Comparison of ENCODE assay signal across 1 cellular context in genomic region chr7:137967143-137968018, GRCh38.
TF ChIP-seq lines count a peak whose summit lies in the region.

No MANE protein-coding gene starts in this region.

TF ChIP-seq in K562, 482 proteins besides CTCF, POLR2A, EP300 and RAD21 (continued from another document and continues in another):
- TF ChIP-seq SMARCE1 (IDR thresholded peaks at IDR 0.05): peak; percentile 96
- TF ChIP-seq, protein P1, sequence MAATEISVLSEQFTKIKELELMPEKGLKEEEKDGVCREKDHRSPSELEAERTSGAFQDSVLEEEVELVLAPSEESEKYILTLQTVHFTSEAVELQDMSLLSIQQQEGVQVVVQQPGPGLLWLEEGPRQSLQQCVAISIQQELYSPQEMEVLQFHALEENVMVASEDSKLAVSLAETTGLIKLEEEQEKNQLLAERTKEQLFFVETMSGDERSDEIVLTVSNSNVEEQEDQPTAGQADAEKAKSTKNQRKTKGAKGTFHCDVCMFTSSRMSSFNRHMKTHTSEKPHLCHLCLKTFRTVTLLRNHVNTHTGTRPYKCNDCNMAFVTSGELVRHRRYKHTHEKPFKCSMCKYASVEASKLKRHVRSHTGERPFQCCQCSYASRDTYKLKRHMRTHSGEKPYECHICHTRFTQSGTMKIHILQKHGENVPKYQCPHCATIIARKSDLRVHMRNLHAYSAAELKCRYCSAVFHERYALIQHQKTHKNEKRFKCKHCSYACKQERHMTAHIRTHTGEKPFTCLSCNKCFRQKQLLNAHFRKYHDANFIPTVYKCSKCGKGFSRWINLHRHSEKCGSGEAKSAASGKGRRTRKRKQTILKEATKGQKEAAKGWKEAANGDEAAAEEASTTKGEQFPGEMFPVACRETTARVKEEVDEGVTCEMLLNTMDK (IDR thresholded peaks at IDR 0.05; ENCODE audit: borderline replicate concordance, insufficient read depth, low read depth, low read length, poor library complexity, severe bottlenecking): no peak
- TF ChIP-seq ZNF507 (tag; conservative IDR thresholded peaks at IDR 0.05): no peak
- TF ChIP-seq ZNF584 (CRISPR knock-in tag; IDR thresholded peaks at IDR 0.05; ENCODE audit: low read depth): no peak
- TF ChIP-seq ZNF778 (CRISPR knock-in tag; IDR thresholded peaks at IDR 0.05): no peak
- TF ChIP-seq ETV6 (IDR thresholded peaks at IDR 0.05; ENCODE audit: borderline replicate concordance in 1 of 2, low read depth in 2 of 2, low read length in 1 of 2): 0 out of 4 replicates have a peak, but pooled peaks of 1 of the 2 experiments have one; percentile 66
- 0 out of 2 replicates have a peak, but pooled peaks have one; percentile 32 for TF ChIP-seq ETV6 (CRISPR knock-in tag; IDR thresholded peaks at IDR 0.05; ENCODE audit: borderline replicate concordance)
- no peak for TF ChIP-seq E2F3 (CRISPR knock-in tag; IDR thresholded peaks at IDR 0.05)
- TF ChIP-seq, protein P2, sequence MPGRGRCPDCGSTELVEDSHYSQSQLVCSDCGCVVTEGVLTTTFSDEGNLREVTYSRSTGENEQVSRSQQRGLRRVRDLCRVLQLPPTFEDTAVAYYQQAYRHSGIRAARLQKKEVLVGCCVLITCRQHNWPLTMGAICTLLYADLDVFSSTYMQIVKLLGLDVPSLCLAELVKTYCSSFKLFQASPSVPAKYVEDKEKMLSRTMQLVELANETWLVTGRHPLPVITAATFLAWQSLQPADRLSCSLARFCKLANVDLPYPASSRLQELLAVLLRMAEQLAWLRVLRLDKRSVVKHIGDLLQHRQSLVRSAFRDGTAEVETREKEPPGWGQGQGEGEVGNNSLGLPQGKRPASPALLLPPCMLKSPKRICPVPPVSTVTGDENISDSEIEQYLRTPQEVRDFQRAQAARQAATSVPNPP (IDR thresholded peaks at IDR 0.05; ENCODE audit: borderline replicate concordance, insufficient read depth, insufficient read length): no peak
- TF ChIP-seq ZNF217 (CRISPR knock-in tag; IDR thresholded peaks at IDR 0.05): no peak
- no peak for TF ChIP-seq TRIM28 (IDR thresholded peaks at IDR 0.05)
- TF ChIP-seq, protein P3, sequence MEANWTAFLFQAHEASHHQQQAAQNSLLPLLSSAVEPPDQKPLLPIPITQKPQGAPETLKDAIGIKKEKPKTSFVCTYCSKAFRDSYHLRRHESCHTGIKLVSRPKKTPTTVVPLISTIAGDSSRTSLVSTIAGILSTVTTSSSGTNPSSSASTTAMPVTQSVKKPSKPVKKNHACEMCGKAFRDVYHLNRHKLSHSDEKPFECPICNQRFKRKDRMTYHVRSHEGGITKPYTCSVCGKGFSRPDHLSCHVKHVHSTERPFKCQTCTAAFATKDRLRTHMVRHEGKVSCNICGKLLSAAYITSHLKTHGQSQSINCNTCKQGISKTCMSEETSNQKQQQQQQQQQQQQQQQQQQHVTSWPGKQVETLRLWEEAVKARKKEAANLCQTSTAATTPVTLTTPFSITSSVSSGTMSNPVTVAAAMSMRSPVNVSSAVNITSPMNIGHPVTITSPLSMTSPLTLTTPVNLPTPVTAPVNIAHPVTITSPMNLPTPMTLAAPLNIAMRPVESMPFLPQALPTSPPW (CRISPR knock-in tag; IDR thresholded peaks at IDR 0.05): peak; percentile 57
- TF ChIP-seq ZNF3 (CRISPR knock-in tag; IDR thresholded peaks at IDR 0.05): no peak
- TF ChIP-seq, protein P4, sequence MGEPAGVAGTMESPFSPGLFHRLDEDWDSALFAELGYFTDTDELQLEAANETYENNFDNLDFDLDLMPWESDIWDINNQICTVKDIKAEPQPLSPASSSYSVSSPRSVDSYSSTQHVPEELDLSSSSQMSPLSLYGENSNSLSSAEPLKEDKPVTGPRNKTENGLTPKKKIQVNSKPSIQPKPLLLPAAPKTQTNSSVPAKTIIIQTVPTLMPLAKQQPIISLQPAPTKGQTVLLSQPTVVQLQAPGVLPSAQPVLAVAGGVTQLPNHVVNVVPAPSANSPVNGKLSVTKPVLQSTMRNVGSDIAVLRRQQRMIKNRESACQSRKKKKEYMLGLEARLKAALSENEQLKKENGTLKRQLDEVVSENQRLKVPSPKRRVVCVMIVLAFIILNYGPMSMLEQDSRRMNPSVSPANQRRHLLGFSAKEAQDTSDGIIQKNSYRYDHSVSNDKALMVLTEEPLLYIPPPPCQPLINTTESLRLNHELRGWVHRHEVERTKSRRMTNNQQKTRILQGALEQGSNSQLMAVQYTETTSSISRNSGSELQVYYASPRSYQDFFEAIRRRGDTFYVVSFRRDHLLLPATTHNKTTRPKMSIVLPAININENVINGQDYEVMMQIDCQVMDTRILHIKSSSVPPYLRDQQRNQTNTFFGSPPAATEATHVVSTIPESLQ (CRISPR knock-in tag; IDR thresholded peaks at IDR 0.05): peak; percentile 85
- TF ChIP-seq ZBTB9 (CRISPR knock-in tag; IDR thresholded peaks at IDR 0.05): no peak
- TF ChIP-seq HDAC8 (tag; IDR thresholded peaks at IDR 0.05): no peak
- TF ChIP-seq, protein P5, sequence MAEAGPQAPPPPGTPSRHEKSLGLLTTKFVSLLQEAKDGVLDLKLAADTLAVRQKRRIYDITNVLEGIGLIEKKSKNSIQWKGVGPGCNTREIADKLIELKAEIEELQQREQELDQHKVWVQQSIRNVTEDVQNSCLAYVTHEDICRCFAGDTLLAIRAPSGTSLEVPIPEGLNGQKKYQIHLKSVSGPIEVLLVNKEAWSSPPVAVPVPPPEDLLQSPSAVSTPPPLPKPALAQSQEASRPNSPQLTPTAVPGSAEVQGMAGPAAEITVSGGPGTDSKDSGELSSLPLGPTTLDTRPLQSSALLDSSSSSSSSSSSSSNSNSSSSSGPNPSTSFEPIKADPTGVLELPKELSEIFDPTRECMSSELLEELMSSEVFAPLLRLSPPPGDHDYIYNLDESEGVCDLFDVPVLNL (CRISPR knock-in tag; IDR thresholded peaks at IDR 0.05; ENCODE audit: low read depth): no peak
- TF ChIP-seq NFIC (IDR thresholded peaks at IDR 0.05): peak; percentile 34; the same call in 1 of the 2 replicates
- TF ChIP-seq, protein P6, sequence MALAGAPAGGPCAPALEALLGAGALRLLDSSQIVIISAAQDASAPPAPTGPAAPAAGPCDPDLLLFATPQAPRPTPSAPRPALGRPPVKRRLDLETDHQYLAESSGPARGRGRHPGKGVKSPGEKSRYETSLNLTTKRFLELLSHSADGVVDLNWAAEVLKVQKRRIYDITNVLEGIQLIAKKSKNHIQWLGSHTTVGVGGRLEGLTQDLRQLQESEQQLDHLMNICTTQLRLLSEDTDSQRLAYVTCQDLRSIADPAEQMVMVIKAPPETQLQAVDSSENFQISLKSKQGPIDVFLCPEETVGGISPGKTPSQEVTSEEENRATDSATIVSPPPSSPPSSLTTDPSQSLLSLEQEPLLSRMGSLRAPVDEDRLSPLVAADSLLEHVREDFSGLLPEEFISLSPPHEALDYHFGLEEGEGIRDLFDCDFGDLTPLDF (CRISPR knock-in tag; IDR thresholded peaks at IDR 0.05): peak; percentile 38; the same call in 1 of the 2 replicates
- no peak for TF ChIP-seq ZFP30 (CRISPR knock-in tag; IDR thresholded peaks at IDR 0.05; ENCODE audit: borderline replicate concordance)
- TF ChIP-seq MED1 (CRISPR knock-in tag; IDR thresholded peaks at IDR 0.05; ENCODE audit: borderline replicate concordance): no peak
- no peak for TF ChIP-seq SP2 (IDR thresholded peaks at IDR 0.05; ENCODE audit: extremely low read depth, low read depth, low read length, poor library complexity, severe bottlenecking)
- TF ChIP-seq PATZ1 (CRISPR knock-in tag; IDR thresholded peaks at IDR 0.05; ENCODE audit: borderline replicate concordance): 0 out of 2 replicates have a peak, but pooled peaks have one; percentile 11
- no peak for TF ChIP-seq NR2C1 (IDR thresholded peaks at IDR 0.05)
- no peak for TF ChIP-seq NR2C1 (tag; IDR thresholded peaks at IDR 0.05)
- no peak for TF ChIP-seq ELF1 (tag; IDR thresholded peaks at IDR 0.05)
- no peak for TF ChIP-seq ZNF398 (CRISPR knock-in tag; IDR thresholded peaks at IDR 0.05)
- 0 out of 4 replicates have a peak, but pooled peaks of 1 of the 2 experiments have one; percentile 3 for TF ChIP-seq FOXA3 (CRISPR knock-in tag; conservative IDR thresholded peaks at IDR 0.05 in 1 of 2, IDR thresholded peaks at IDR 0.05 in 1 of 2)
- no peak for TF ChIP-seq HCFC1 (IDR thresholded peaks at IDR 0.05; ENCODE audit: low read depth, low read length)
- no peak; the same call in none of the 2 replicates for TF ChIP-seq HDAC2 (IDR thresholded peaks at IDR 0.05)
- TF ChIP-seq, protein P7, sequence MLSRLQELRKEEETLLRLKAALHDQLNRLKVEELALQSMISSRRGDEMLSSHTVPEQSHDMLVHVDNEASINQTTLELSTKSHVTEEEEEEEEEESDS (CRISPR knock-in tag; IDR thresholded peaks at IDR 0.05): no peak
- TF ChIP-seq CHD4 (IDR thresholded peaks at IDR 0.05; ENCODE audit: insufficient read depth, insufficient replicate concordance, low read depth, low read length, poor library complexity, severe bottlenecking): no peak
- TF ChIP-seq CREB1 (IDR thresholded peaks at IDR 0.05): 0 out of 2 replicates have a peak, but pooled peaks have one; percentile 25
- TF ChIP-seq CREB1 (CRISPR knock-in tag; IDR thresholded peaks at IDR 0.05): no peak
- TF ChIP-seq FOXM1 (IDR thresholded peaks at IDR 0.05; ENCODE audit: low read depth): 0 out of 2 replicates have a peak, but pooled peaks have one; percentile 48
- TF ChIP-seq FOXM1 (CRISPR knock-in tag; IDR thresholded peaks at IDR 0.05; ENCODE audit: low read depth): peak; percentile 41; the same call in 1 of the 2 replicates
- no peak for TF ChIP-seq MCM3 (IDR thresholded peaks at IDR 0.05)
- TF ChIP-seq SRSF3 (IDR thresholded peaks at IDR 0.05; ENCODE audit: insufficient read depth, low read length): no peak
- peak; percentile 7 to 64; a peak in 1 of 4 replicates for TF ChIP-seq MAZ (CRISPR knock-in tag; conservative IDR thresholded peaks at IDR 0.05 in 1 of 2, IDR thresholded peaks at IDR 0.05 in 1 of 2)
- TF ChIP-seq HNRNPL (IDR thresholded peaks at IDR 0.05; ENCODE audit: low read depth, low read length): no peak
- TF ChIP-seq, protein P8, sequence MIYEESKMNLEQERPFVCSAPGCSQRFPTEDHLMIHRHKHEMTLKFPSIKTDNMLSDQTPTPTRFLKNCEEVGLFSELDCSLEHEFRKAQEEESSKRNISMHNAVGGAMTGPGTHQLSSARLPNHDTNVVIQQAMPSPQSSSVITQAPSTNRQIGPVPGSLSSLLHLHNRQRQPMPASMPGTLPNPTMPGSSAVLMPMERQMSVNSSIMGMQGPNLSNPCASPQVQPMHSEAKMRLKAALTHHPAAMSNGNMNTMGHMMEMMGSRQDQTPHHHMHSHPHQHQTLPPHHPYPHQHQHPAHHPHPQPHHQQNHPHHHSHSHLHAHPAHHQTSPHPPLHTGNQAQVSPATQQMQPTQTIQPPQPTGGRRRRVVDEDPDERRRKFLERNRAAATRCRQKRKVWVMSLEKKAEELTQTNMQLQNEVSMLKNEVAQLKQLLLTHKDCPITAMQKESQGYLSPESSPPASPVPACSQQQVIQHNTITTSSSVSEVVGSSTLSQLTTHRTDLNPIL (CRISPR knock-in tag; IDR thresholded peaks at IDR 0.05): no peak
- TF ChIP-seq KLF1 (tag; IDR thresholded peaks at IDR 0.05): 0 out of 2 replicates have a peak, but pooled peaks have one; percentile 28
- no peak for TF ChIP-seq MCM2 (IDR thresholded peaks at IDR 0.05; ENCODE audit: low read depth)
- no peak for TF ChIP-seq ZNF717 (CRISPR knock-in tag; IDR thresholded peaks at IDR 0.05)
- TF ChIP-seq, protein P9, sequence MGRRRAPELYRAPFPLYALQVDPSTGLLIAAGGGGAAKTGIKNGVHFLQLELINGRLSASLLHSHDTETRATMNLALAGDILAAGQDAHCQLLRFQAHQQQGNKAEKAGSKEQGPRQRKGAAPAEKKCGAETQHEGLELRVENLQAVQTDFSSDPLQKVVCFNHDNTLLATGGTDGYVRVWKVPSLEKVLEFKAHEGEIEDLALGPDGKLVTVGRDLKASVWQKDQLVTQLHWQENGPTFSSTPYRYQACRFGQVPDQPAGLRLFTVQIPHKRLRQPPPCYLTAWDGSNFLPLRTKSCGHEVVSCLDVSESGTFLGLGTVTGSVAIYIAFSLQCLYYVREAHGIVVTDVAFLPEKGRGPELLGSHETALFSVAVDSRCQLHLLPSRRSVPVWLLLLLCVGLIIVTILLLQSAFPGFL (CRISPR knock-in tag; IDR thresholded peaks at IDR 0.05): no peak
- TF ChIP-seq RBM25 (IDR thresholded peaks at IDR 0.05; ENCODE audit: low read depth, low read length, severe bottlenecking): no peak
- TF ChIP-seq ZNF143 (CRISPR knock-in tag; IDR thresholded peaks at IDR 0.05): no peak
- TF ChIP-seq MEF2A (IDR thresholded peaks at IDR 0.05; ENCODE audit: control insufficient read depth, low read depth, low read length): no peak
- TF ChIP-seq NCOA4 (IDR thresholded peaks at IDR 0.05; ENCODE audit: partially characterized antibody): no peak
- TF ChIP-seq RB1 (IDR thresholded peaks at IDR 0.05; ENCODE audit: low read depth): no peak; the same call in 1 of the 2 replicates
- no peak for TF ChIP-seq ZSCAN29 (IDR thresholded peaks at IDR 0.05)
